In the genomic region with DNA sequence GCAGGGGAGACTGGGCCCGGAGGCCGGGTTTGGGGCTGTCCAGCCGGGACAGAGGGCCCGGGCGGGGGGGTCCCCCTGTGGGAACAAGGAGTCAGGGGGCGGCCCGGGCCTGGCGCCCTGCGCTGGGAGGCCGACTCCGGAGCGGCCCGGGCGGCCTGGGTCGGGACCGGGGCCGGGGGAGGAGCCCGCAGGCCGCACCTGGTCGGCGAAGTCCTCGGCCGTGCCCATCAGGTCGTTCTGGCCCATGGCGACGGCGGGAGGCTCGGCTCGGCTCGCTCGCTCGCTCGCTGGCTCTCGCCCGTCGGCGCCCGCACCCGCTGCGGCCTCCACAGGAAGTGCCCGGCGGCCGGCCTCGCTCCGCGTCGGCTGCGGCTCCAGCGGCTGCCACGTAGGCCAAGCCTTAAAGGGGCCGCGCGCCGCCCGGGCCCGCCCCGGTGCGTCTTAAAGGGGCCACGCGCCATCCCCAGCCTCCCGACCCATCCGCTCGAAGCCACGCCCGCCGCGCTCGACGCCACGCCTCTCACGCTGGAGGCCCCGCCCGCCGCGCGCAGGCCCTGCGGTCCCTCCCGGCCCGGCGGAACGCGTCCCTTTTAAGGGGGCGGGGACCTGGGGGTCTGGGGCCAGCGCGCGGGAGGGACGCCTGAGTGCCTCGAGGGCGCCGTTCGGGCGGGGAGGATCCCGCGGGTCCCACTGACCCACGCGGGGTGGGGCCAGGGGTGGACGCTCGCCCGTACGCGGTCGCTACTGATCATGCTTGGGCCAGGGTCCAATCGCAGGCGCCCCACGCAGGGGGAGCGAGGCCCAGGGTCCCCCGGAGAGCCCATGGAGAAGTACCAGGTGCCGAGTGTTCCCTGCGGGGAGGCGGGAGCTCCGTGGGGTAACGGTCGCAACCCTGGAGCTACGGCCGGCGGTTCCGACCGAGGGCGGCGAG, we compare ENCODE assay signal across 7 cellular contexts.
DNase-seq lines count a peak whose midpoint lies in the region; ATAC-seq and TF ChIP-seq lines count a peak whose summit lies in the region.

A gene (plus strand): TSS at position 643 of the 931 bp plus-strand sequence. CDS start 108 bp downstream, at position 751.
A gene (minus strand): TSS at position 337 of the 931 bp plus-strand sequence. CDS start 91 bp downstream, at position 246.

- H3K4me3 ChIP-seq in retinal pigment epithelial cell (ENCODE audit: low read length): peak within 1 kb of the TSS; percentile 98

- ATAC-seq in GM18520 (IDR thresholded peaks at IDR 0.05; ENCODE audit: unreplicated experiment) (peak; percentile 89), HG03045 (IDR thresholded peaks at IDR 0.05; ENCODE audit: unreplicated experiment) (peak; percentile 87)

- TF ChIP-seq CTCF in retinal pigment epithelial cell (conservative IDR thresholded peaks at IDR 0.05; ENCODE audit: low read depth, low read length): no peak

- DNase-seq in NCI-H2081 (lab: John Stamatoyannopoulos, UW) (peak; percentile 96), T1000 (lab: John Stamatoyannopoulos, UW) (peak; percentile 92), astrocyte of the hippocampus (ENCODE audit: low read depth, low spot score) (peak; percentile 99), hypothalamus (lab: John Stamatoyannopoulos, UW) (peak in 50 of 51 donors; percentile 46 to 98 (median 91)), retinal pigment epithelial cell (ENCODE audit: low read depth) (peak; percentile 83)

Comparison
In these comparisons a context has a peak if more than half of its experiments do, and no peak if none do; other contexts are left out.
1. Peak in every context shown above with its lines: DNase-seq, ATAC-seq and H3K4me3 ChIP-seq.